ENCODE assay signal across 1 cellular context in genomic region chr17:7583253-7584109, GRCh38.
A peak's percentile ranks its signal among the peaks of the same experiment; 100 is the strongest.
TF ChIP-seq lines count a peak whose summit lies in the region.

TSS of gene MPDU1 (plus strand) at chr17:7583852. CDS start at chr17:7583863, 11 bp downstream.

TF ChIP-seq in K562, 482 proteins besides CTCF, POLR2A, EP300 and RAD21 (continued from another document and continues in another):
- TF ChIP-seq ZBTB40 (IDR thresholded peaks at IDR 0.05) (peak; percentile 98), ZBTB40 (CRISPR knock-in tag; IDR thresholded peaks at IDR 0.05) (no peak), FUS (optimal IDR thresholded peaks at IDR 0.05; ENCODE audit: low read depth, low read length) (no peak), SNAPC5 (CRISPR knock-in tag; IDR thresholded peaks at IDR 0.05) (no peak), ZNF740 (CRISPR knock-in tag; IDR thresholded peaks at IDR 0.05) (0 out of 2 replicates have a peak, but pooled peaks have one; percentile 5), ZNF740 (tag; IDR thresholded peaks at IDR 0.05) (no peak), HMBOX1 (IDR thresholded peaks at IDR 0.05) (no peak), TRIM24 (IDR thresholded peaks at IDR 0.05) (peak in 1 of 2 experiments; percentile 81; a peak in 1 of 4 replicates), NR4A1 (CRISPR knock-in tag; IDR thresholded peaks at IDR 0.05) (no peak), NR4A1 (tag; IDR thresholded peaks at IDR 0.05) (peak; percentile 91), CHAMP1 (IDR thresholded peaks at IDR 0.05) (no peak), KLF13 (tag; IDR thresholded peaks at IDR 0.05; ENCODE audit: borderline replicate concordance, low read depth) (no peak), E4F1 (CRISPR knock-in tag; IDR thresholded peaks at IDR 0.05; ENCODE audit: borderline replicate concordance) (no peak), KLF6 (CRISPR knock-in tag; IDR thresholded peaks at IDR 0.05; ENCODE audit: borderline replicate concordance) (no peak), POU5F1 (IDR thresholded peaks at IDR 0.05; ENCODE audit: borderline replicate concordance, low read depth, low read length, partially characterized antibody) (no peak), SRSF7 (optimal IDR thresholded peaks at IDR 0.05; ENCODE audit: low read depth, low read length) (no peak), BMI1 (IDR thresholded peaks at IDR 0.05; ENCODE audit: low read length) (no peak), PHF20 (IDR thresholded peaks at IDR 0.05; ENCODE audit: partially characterized antibody) (peak; percentile 72), HNRNPK (IDR thresholded peaks at IDR 0.05; ENCODE audit: low read depth, low read length, poor library complexity, severe bottlenecking) (no peak), YBX1 (IDR thresholded peaks at IDR 0.05) (no peak), KAT7 (CRISPR knock-in tag; IDR thresholded peaks at IDR 0.05; ENCODE audit: borderline replicate concordance) (no peak; the same call in 1 of the 2 replicates), ZNF12 (CRISPR knock-in tag; IDR thresholded peaks at IDR 0.05) (no peak; the same call in 1 of the 2 replicates), GATAD2B (IDR thresholded peaks at IDR 0.05; ENCODE audit: borderline replicate concordance) (no peak), MEF2A (IDR thresholded peaks at IDR 0.05; ENCODE audit: control insufficient read depth, low read depth, low read length) (no peak), ZNF239 (CRISPR knock-in tag; IDR thresholded peaks at IDR 0.05) (no peak), NUFIP1 (IDR thresholded peaks at IDR 0.05; ENCODE audit: partially characterized antibody) (no peak), PTTG1 (tag; IDR thresholded peaks at IDR 0.05; ENCODE audit: low read depth) (no peak), TFAP4 (CRISPR knock-in tag; IDR thresholded peaks at IDR 0.05; ENCODE audit: borderline replicate concordance) (peak; percentile 87), ASH1L (IDR thresholded peaks at IDR 0.05; ENCODE audit: borderline replicate concordance, low read depth, partially characterized antibody) (peak; percentile 62), ZNF140 (CRISPR knock-in tag; IDR thresholded peaks at IDR 0.05) (no peak), HEY1 (CRISPR knock-in tag; IDR thresholded peaks at IDR 0.05; ENCODE audit: borderline replicate concordance) (no peak), ATF7 (IDR thresholded peaks at IDR 0.05) (peak; percentile 64; the same call in 1 of the 2 replicates), ZNF316 (IDR thresholded peaks at IDR 0.05) (no peak), ZNF274 (IDR thresholded peaks at IDR 0.05; ENCODE audit: borderline replicate concordance, low read depth, low read length) (no peak), ZNF133 (CRISPR knock-in tag; IDR thresholded peaks at IDR 0.05) (no peak), CBFB (CRISPR knock-in tag; IDR thresholded peaks at IDR 0.05) (no peak), SETDB1 (IDR thresholded peaks at IDR 0.05; ENCODE audit: low read length) (no peak), PCBP1 (IDR thresholded peaks at IDR 0.05; ENCODE audit: low read depth, low read length, poor library complexity, severe bottlenecking) (no peak), FOXO4 (CRISPR knock-in tag; IDR thresholded peaks at IDR 0.05) (no peak), NBN (IDR thresholded peaks at IDR 0.05; ENCODE audit: low read depth) (no peak; the same call in 1 of the 2 replicates), LEF1 (IDR thresholded peaks at IDR 0.05) (no peak), GATA2 (CRISPR knock-in tag; IDR thresholded peaks at IDR 0.05) (no peak), GTF2F1 (IDR thresholded peaks at IDR 0.05; ENCODE audit: low read depth, low read length) (peak; percentile 69; the same call in 1 of the 2 replicates), TCF15 (CRISPR knock-in tag; IDR thresholded peaks at IDR 0.05) (no peak), SMAD4 (CRISPR knock-in tag; conservative IDR thresholded peaks at IDR 0.05) (peak; percentile 40), ZNF695 (CRISPR knock-in tag; IDR thresholded peaks at IDR 0.05) (no peak), IRF9 (tag; IDR thresholded peaks at IDR 0.05) (peak; percentile 48; the same call in 1 of the 2 replicates), PRPF4 (IDR thresholded peaks at IDR 0.05; ENCODE audit: insufficient read depth, low read depth, low read length, poor library complexity, severe bottlenecking) (no peak)
